In the genomic region with DNA sequence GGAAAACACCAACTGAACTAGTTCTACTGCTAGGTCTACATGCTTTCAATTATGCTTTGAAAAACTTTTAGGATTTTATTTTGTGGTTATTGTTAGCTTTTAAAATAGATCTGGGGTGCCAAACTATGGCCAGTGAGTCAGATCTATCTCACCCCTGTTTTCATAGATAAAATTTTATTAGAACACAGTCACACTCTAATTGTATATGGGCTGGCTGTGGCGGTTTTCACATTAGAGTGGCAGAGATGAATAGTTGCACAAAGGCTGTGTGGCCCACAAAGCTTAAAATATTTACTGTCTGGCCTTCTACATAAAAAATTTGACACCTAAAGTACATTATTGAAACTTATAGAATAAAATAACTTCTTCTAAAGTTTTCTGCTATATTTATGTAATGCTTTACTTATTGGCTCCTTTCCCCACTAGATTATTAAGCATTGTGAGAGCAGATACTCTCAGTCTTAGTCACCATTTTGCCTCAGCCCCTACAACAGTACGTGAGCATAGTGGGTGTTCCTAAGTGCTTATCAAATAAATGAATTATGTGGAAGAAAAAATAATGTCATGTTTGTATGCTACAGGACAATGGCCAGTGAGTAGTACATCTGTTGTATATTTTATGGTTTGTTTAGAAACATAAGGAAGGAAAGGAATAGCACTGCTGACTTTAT, we compare ENCODE assay signal across 14 cellular contexts. TPM values are rescaled to one million over a fixed set of nuclear protein-coding genes. Genes with fewer than 3 reads are reported as not detected.
DNase-seq lines count a peak whose midpoint lies in the region; ATAC-seq and TF ChIP-seq lines count a peak whose summit lies in the region.
"Had no signal": no experiment of that assay in that cellular context is flagged by ENCODE, and none has a peak within 500 bp of the region (broad histone marks: within the 10 kb centered on the region; RNA-seq: fewer than 3 reads in every experiment).

No MANE protein-coding gene starts in this region.

- H3K27me3 ChIP-seq in endodermal cell (ENCODE audit: control insufficient read depth, insufficient read depth, low read length, poor library complexity, severe bottlenecking) (no peaks in the 10 kb centered on the region), WERI-Rb-1 (ENCODE audit: insufficient read depth, low read depth, severe bottlenecking) (no peaks in the 10 kb centered on the region)
- H3K27me3 ChIP-seq: hepatocyte had no signal

- H3K4me1 Mint-ChIP-seq in endodermal cell: peaks cover 11% of the 10 kb centered on the region

- H3K36me3 Mint-ChIP-seq in endodermal cell (ENCODE audit: low read depth): peaks cover 15% of the 10 kb centered on the region
- H3K36me3 Mint-ChIP-seq: IgD-negative memory B cell had no signal

- 94% methylated on average over 2 of the region's 2 CpGs; no CpG with 5 or more reads in 1 of the 2 experiments for WGBS in endodermal cell (ENCODE audit: insufficient coverage in 1 of 2, insufficient read length in 1 of 2), 2 experiments

- H3K27ac ChIP-seq in endodermal cell (ENCODE audit: low read depth, low read length): no peak overlapping the region
- H3K27ac ChIP-seq in WERI-Rb-1: no peak overlapping the region
- H3K27ac ChIP-seq: hepatocyte had no signal

- no peak overlapping the region for H3K27ac Mint-ChIP-seq in endodermal cell
- H3K27ac Mint-ChIP-seq: brain had no signal

- H3K27me3 Mint-ChIP-seq in endodermal cell (ENCODE audit: insufficient read depth): no peaks in the 10 kb centered on the region
- H3K27me3 Mint-ChIP-seq: IgD-negative memory B cell had no signal

- H3K36me3 ChIP-seq in endodermal cell (ENCODE audit: control insufficient read depth, insufficient read depth, low read length) (peaks cover 33% of the 10 kb centered on the region), WERI-Rb-1 (peaks cover 3% of the 10 kb centered on the region)

- H3K9me3 Mint-ChIP-seq in endodermal cell: no peaks in the 10 kb centered on the region
- H3K9me3 Mint-ChIP-seq: brain, IgD-negative memory B cell had no signal

- H3K9me3 ChIP-seq in endodermal cell (ENCODE audit: control insufficient read depth, low read length) (no peaks in the 10 kb centered on the region), WERI-Rb-1 (ENCODE audit: severe bottlenecking) (no peaks in the 10 kb centered on the region)

- TF ChIP-seq CTCF in cardiac fibroblast (IDR thresholded peaks at IDR 0.05; ENCODE audit: low read depth, low read length) (no peak), endodermal cell (conservative IDR thresholded peaks at IDR 0.05) (no peak), WERI-Rb-1 (IDR thresholded peaks at IDR 0.05; ENCODE audit: low read depth, low read length) (no peak)

- no peak overlapping the region for H3K4me3 ChIP-seq in cardiac fibroblast (replicated peaks in 1 of 2; ENCODE audit: low read depth in 2 of 2, low read length in 2 of 2)
- H3K4me3 ChIP-seq in endodermal cell (ENCODE audit: low read length): no peak overlapping the region
- no peak overlapping the region for H3K4me3 ChIP-seq in WERI-Rb-1 (ENCODE audit: low read depth, low read length)
- H3K4me3 ChIP-seq: hepatocyte had no signal

- no peaks in the 10 kb centered on the region for H3K4me1 ChIP-seq in endodermal cell (ENCODE audit: control insufficient read depth, insufficient read depth, low read length)

- H3K9ac ChIP-seq in endodermal cell (ENCODE audit: extremely low read depth, low read length, poor library complexity, severe bottlenecking): no peak overlapping the region

- peak; percentile 39 for ATAC-seq in GM19463 (IDR thresholded peaks at IDR 0.05; ENCODE audit: unreplicated experiment)
- peak; percentile 57 for ATAC-seq in HG03354 (IDR thresholded peaks at IDR 0.05; ENCODE audit: poor library complexity, severe bottlenecking, unreplicated experiment)

- DNase-seq in AG08395 (ENCODE audit: low spot score) (peak; percentile 10), cardiac fibroblast (ENCODE audit: low read depth in 2 of 2) (peak; percentile 74 to 75), endodermal cell (no peak), GF-D8 (lab: John Stamatoyannopoulos, UW) (no peak), WERI-Rb-1 (no peak), GOT3 (lab: John Stamatoyannopoulos, UW) (no peak)
- DNase-seq: H7; NCI-H2171 treated with DMSO at 0.1 percent for 48 hours; stimulated activated CD4-positive, alpha-beta T cell treated with anti-CD3 and anti-CD28 coated beads, Interleukin-15, amount 100 ng/mL, for 24 hours had no signal

- H3K4me3 Mint-ChIP-seq in endodermal cell: no peak overlapping the region
- H3K4me3 Mint-ChIP-seq: brain, IgD-negative memory B cell had no signal

RNA-seq across cellular contexts. Expression of a gene that starts 5.4 kb away (rescaled TPM):
- total RNA-seq in endodermal cell: 10 to 100 TPM; 35.4 to 37.6 TPM
- 45.4 TPM for polyA plus RNA-seq in endodermal cell (2013, experiment 1 of 2)
- polyA plus RNA-seq in endodermal cell (2013, experiment 2 of 2): 50.7 TPM

RNA-seq across cellular contexts. Expression of a gene that starts 35.1 kb away (rescaled TPM):
- total RNA-seq in endodermal cell: 10 to 100 TPM; 17.1 to 24.9 TPM
- 22.6 TPM for polyA plus RNA-seq in endodermal cell (2013, experiment 1 of 2)
- 23.9 TPM for polyA plus RNA-seq in endodermal cell (2013, experiment 2 of 2)

RNA-seq across cellular contexts. Expression of a gene that starts 35.1 kb away (rescaled TPM):
- 10 to 100 TPM; 14.6 to 15.6 TPM for total RNA-seq in endodermal cell
- polyA plus RNA-seq in endodermal cell (2013, experiment 1 of 2): 13.9 TPM
- 14.6 TPM for polyA plus RNA-seq in endodermal cell (2013, experiment 2 of 2)

RNA-seq across cellular contexts. Expression of a gene that starts 35.4 kb away (rescaled TPM):
- total RNA-seq in endodermal cell: 1 to 10 TPM in 1 of 2 donors, under 1 TPM in 1; 0.51 to 1.2 TPM
- polyA plus RNA-seq in endodermal cell (2013, experiment 1 of 2): 2.5 TPM
- 1.5 TPM for polyA plus RNA-seq in endodermal cell (2013, experiment 2 of 2)

Comparison
In these comparisons a context has a peak if more than half of its experiments do, and no peak if none do; other contexts are left out.
1. DNase-seq: peak in AG08395 (single experiment) and cardiac fibroblast (2 of 2); none in endodermal cell (single experiment), GF-D8 (single experiment), WERI-Rb-1 (single experiment) and GOT3 (single experiment).